Comparison of ENCODE assay signal across 32 cellular contexts in the genomic region with DNA sequence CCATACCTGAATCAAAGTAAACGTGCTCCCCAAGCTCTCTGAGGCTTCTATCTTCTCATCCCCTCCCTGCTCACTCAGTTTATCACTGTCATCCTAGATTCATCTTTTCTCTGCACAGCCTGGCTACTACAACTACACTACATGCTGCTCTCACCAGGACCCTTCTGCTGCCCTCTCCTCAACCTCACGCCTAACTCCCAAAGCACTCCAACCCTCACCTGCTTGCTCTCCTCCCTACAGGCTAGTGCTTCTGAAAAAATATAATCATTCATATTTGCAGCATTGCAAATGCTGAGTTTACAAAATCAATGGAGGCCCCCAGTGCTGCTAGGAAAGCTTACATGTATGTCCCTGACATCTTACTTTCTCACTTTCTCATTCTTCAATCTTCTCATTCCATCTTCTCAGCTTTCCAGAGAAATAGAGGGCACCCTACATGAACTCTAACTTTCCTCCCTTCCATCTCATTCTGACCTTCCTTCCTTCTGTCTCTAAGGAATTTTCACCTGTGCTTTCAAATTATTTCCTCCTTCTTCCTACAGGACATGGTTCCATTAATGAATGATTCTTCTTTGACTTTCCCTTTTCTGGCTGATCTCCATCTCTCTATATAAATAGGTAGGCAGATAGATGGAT. TPM values are rescaled to one million over a fixed set of nuclear protein-coding genes. Genes with fewer than 3 reads are reported as not detected.
"Had no signal": no experiment of that assay in that cellular context is flagged by ENCODE, and none has a peak within 500 bp of the region (broad histone marks: within the 10 kb centered on the region; RNA-seq: fewer than 3 reads in every experiment).

No MANE protein-coding gene starts in this region.

- H3K27ac Mint-ChIP-seq: activated CD4-positive, alpha-beta memory T cell treated with anti-CD3 and anti-CD28 coated beads for 36 hours; activated CD4-positive, alpha-beta T cell treated with anti-CD3 and anti-CD28 coated beads, Interleukin-2, amount 10 ng/mL, durations not matched to agents 24 days and 14 days; activated naive CD4-positive, alpha-beta T cell treated with anti-CD3 and anti-CD28 coated beads for 36 hours; activated naive CD4-positive, alpha-beta T cell treated with anti-CD3 and anti-CD28 coated beads, Interleukin-2, amount 50 U/mL, for 72 hours; activated T-helper 1 cell treated with anti-CD3 and anti-CD28 coated beads, Interleukin-12 subunit alpha, Interleukin-12 subunit beta, Interleukin-2, Interleukin-4 antibody, amounts not matched to agents 30 ng/mL and 10 ng/mL and 1 ng/mL, durations not matched to agents 14 hours and 24 hours and 36 hours; brain; T-helper 1 cell treated with Interleukin-12 subunit alpha and Interleukin-12 subunit beta and Interleukin-4 antibody, amounts not matched to agents 30 μg/mL and 1 μg/mL, for 36 hours; T-helper 2 cell treated with Interferon-gamma antibody and Interleukin-4, amounts not matched to agents 5 μg/mL and 100 μg/mL, for 36 hours had no signal

- H3K4me3 Mint-ChIP-seq: activated CD4-positive, alpha-beta memory T cell treated with anti-CD3 and anti-CD28 coated beads for 36 hours; activated CD4-positive, alpha-beta T cell treated with anti-CD3 and anti-CD28 coated beads, Interleukin-2, amount 10 ng/mL, durations not matched to agents 24 days and 14 days; activated naive CD4-positive, alpha-beta T cell treated with anti-CD3 and anti-CD28 coated beads for 36 hours; activated T-cell treated with anti-CD3 and anti-CD28 coated beads, Interleukin-2, amount 50 U/mL, for 4 hours; activated T-helper 1 cell treated with anti-CD3 and anti-CD28 coated beads, Interleukin-12 subunit alpha, Interleukin-12 subunit beta, Interleukin-2, Interleukin-4 antibody, amounts not matched to agents 30 ng/mL and 10 ng/mL and 1 ng/mL, durations not matched to agents 14 hours and 24 hours and 36 hours; brain; T-helper 1 cell treated with Interleukin-12 subunit alpha and Interleukin-12 subunit beta and Interleukin-4 antibody, amounts not matched to agents 30 μg/mL and 1 μg/mL, for 36 hours; T-helper 2 cell treated with Interferon-gamma antibody and Interleukin-4, amounts not matched to agents 5 μg/mL and 100 μg/mL, for 36 hours had no signal

- H3K36me3 ChIP-seq: adrenal gland had no signal

- H3K36me3 Mint-ChIP-seq: activated CD4-positive, alpha-beta memory T cell treated with anti-CD3 and anti-CD28 coated beads for 36 hours; activated naive CD4-positive, alpha-beta T cell treated with anti-CD3 and anti-CD28 coated beads, Interleukin-2, amount 50 U/mL, for 72 hours; brain had no signal

- H3K9me3 Mint-ChIP-seq: activated CD4-positive, alpha-beta memory T cell treated with anti-CD3 and anti-CD28 coated beads for 36 hours; activated CD4-positive, alpha-beta T cell treated with anti-CD3 and anti-CD28 coated beads, Interleukin-2, amount 10 ng/mL, durations not matched to agents 24 days and 14 days; activated naive CD4-positive, alpha-beta T cell treated with anti-CD3 and anti-CD28 coated beads for 36 hours; activated naive CD4-positive, alpha-beta T cell treated with anti-CD3 and anti-CD28 coated beads, Interleukin-2, amount 50 U/mL, for 72 hours; activated T-cell treated with anti-CD3 and anti-CD28 coated beads, Interleukin-2, amount 50 U/mL, for 4 hours; activated T-helper 1 cell treated with anti-CD3 and anti-CD28 coated beads, Interleukin-12 subunit alpha, Interleukin-12 subunit beta, Interleukin-2, Interleukin-4 antibody, amounts not matched to agents 30 ng/mL and 10 ng/mL and 1 ng/mL, durations not matched to agents 14 hours and 24 hours and 36 hours; brain; T-helper 1 cell treated with Interleukin-12 subunit alpha and Interleukin-12 subunit beta and Interleukin-4 antibody, amounts not matched to agents 30 μg/mL and 1 μg/mL, for 36 hours; T-helper 2 cell treated with Interferon-gamma antibody and Interleukin-4, amounts not matched to agents 5 μg/mL and 100 μg/mL, for 36 hours had no signal

- H3K4me3 ChIP-seq: adrenal gland, MG63 had no signal

- H3K4me1 ChIP-seq: adrenal gland had no signal

- DNase-seq: activated CD4-positive, alpha-beta memory T cell treated with anti-CD3 and anti-CD28 coated beads for 36 hours; activated CD4-positive, alpha-beta T cell treated with anti-CD3 and anti-CD28 coated beads, Interleukin-2, amount 10 ng/mL, durations not matched to agents 24 days and 14 days; activated CD8-positive, alpha-beta memory T cell treated with anti-CD3 and anti-CD28 coated beads, Interleukin-2, amount 50 U/mL, for 4 hours; activated gamma-delta T cell treated with Interleukin-2 at 50 U/mL for 16 hours; activated T-cell treated with anti-CD3 and anti-CD28 coated beads for 4 hours; activated T-cell treated with anti-CD3 and anti-CD28 coated beads, Interleukin-2, amount 50 U/mL, for 4 hours; adrenal gland; caudate nucleus; cerebellar nuclear complex; MV-4-11; NCI-H1092; NCI-H1436 treated with DMSO at 0.1 percent for 48 hours; NCI-H187; NCI-H2029 treated with DMSO at 0.1 percent for 48 hours; NCI-H2171 treated with DMSO at 0.1 percent for 48 hours; NCI-H2227 treated with DMSO at 0.1 percent for 48 hours; NCI-H446; NCI-H510A treated with DMSO at 0.1 percent for 48 hours; NCI-H526 treated with DMSO at 0.1 percent for 48 hours; NCI-H774; SIG-M5 had no signal

- H3K9me3 ChIP-seq: adrenal gland, MG63 had no signal

- ATAC-seq: Right ventricle myocardium inferior had no signal

- FAIRE-seq: bronchial epithelial cell, TTC549 had no signal

- H3K4me1 Mint-ChIP-seq: activated CD4-positive, alpha-beta T cell treated with anti-CD3 and anti-CD28 coated beads, Interleukin-2, amount 10 ng/mL, durations not matched to agents 24 days and 14 days; brain had no signal

- H3K27me3 ChIP-seq: adrenal gland, MG63 had no signal

- H3K27ac ChIP-seq: adrenal gland, RWPE1 had no signal

RNA-seq across cellular contexts. Expression of gene EVA1A, which starts 36.3 kb away (rescaled TPM):
- total RNA-seq: activated CD4-positive, alpha-beta memory T cell treated with anti-CD3 and anti-CD28 coated beads for 36 hours; activated CD4-positive, alpha-beta T cell treated with anti-CD3 and anti-CD28 coated beads, Interleukin-2, amount 10 ng/mL, durations not matched to agents 24 days and 14 days; activated naive CD4-positive, alpha-beta T cell treated with anti-CD3 and anti-CD28 coated beads for 36 hours; activated T-helper 1 cell treated with anti-CD3 and anti-CD28 coated beads, Interleukin-12 subunit alpha, Interleukin-12 subunit beta, Interleukin-2, Interleukin-4 antibody, amounts not matched to agents 30 ng/mL and 10 ng/mL and 1 ng/mL, durations not matched to agents 14 hours and 24 hours and 36 hours had no signal
